ENCODE assay signal across 15 cellular contexts in genomic region chr9:34385561-34386230, GRCh38. TPM values are rescaled to one million over a fixed set of nuclear protein-coding genes. Genes with fewer than 3 reads are reported as not detected.
A peak's percentile ranks its signal among the peaks of the same experiment; 100 is the strongest.
DNase-seq lines count a peak whose midpoint lies in the region; ATAC-seq and TF ChIP-seq lines count a peak whose summit lies in the region.
"Had no signal": no experiment of that assay in that cellular context is flagged by ENCODE, and none has a peak within 500 bp of the region (broad histone marks: within the 10 kb centered on the region; RNA-seq: fewer than 3 reads in every experiment).

No MANE protein-coding gene starts in this region.

- no peak overlapping the region for H2AFZ ChIP-seq in osteoblast (ENCODE audit: low read length)
- H2AFZ ChIP-seq: GM23338 had no signal

- H3K27me3 ChIP-seq in endodermal cell (ENCODE audit: control insufficient read depth, insufficient read depth, low read length, poor library complexity, severe bottlenecking) (peaks cover 40% of the 10 kb centered on the region), osteoblast (ENCODE audit: insufficient read depth, low read length) (no peaks in the 10 kb centered on the region)

- CTCF ChIA-PET in activated naive CD4-positive, alpha-beta T cell treated with anti-CD3 and anti-CD28 coated beads for 36 hours (lab: Charles Lee), result interaction anchor here (2.5 kb wide), 1 partner anchor 18 kb away, joined by 7 read pairs; no protein-coding TSS in a partner anchor

- no peak overlapping the region for H3K27ac Mint-ChIP-seq in endodermal cell
- no peak overlapping the region for H3K27ac Mint-ChIP-seq in activated naive CD4-positive, alpha-beta T cell treated with anti-CD3 and anti-CD28 coated beads for 36 hours
- H3K27ac Mint-ChIP-seq: GM23338 had no signal

- no peaks in the 10 kb centered on the region for H3K79me2 ChIP-seq in osteoblast (ENCODE audit: insufficient read depth, low read length)

- H3K9ac ChIP-seq in endodermal cell (ENCODE audit: extremely low read depth, low read length, poor library complexity, severe bottlenecking), result no peak overlapping the region
- H3K9ac ChIP-seq: BLaER1 treated with 17β-estradiol and CSF1 and Interleukin-3, amounts not matched to agents 10 nM and 100 nM had no signal

- no peak overlapping the region for H3K4me3 ChIP-seq in endodermal cell (ENCODE audit: low read length)
- H3K4me3 ChIP-seq in osteoblast (ENCODE audit: insufficient read depth, low read length), result no peak overlapping the region
- H3K4me3 ChIP-seq: BLaER1 treated with 17β-estradiol and CSF1 and Interleukin-3, amounts not matched to agents 10 nM and 100 nM; GM12878; GM23338 had no signal

- H3K36me3 Mint-ChIP-seq in endodermal cell (ENCODE audit: low read depth), result no peaks in the 10 kb centered on the region
- H3K36me3 Mint-ChIP-seq in activated naive CD4-positive, alpha-beta T cell treated with anti-CD3 and anti-CD28 coated beads for 36 hours (ENCODE audit: low read depth), result no peaks in the 10 kb centered on the region
- H3K36me3 Mint-ChIP-seq: CD4-positive, CD25-positive, alpha-beta regulatory T cell had no signal

- ATAC-seq in left cardiac atrium (no peak), HG03280 (IDR thresholded peaks at IDR 0.05; ENCODE audit: unreplicated experiment) (no peak)
- ATAC-seq: GM12878, GM23338 had no signal

- H3K9me3 Mint-ChIP-seq in endodermal cell, result no peaks in the 10 kb centered on the region
- no peaks in the 10 kb centered on the region for H3K9me3 Mint-ChIP-seq in activated naive CD4-positive, alpha-beta T cell treated with anti-CD3 and anti-CD28 coated beads for 36 hours
- H3K9me3 Mint-ChIP-seq: CD4-positive, CD25-positive, alpha-beta regulatory T cell; GM23338 had no signal

- H3K36me3 ChIP-seq in endodermal cell (ENCODE audit: control insufficient read depth, insufficient read depth, low read length) (no peaks in the 10 kb centered on the region), osteoblast (ENCODE audit: insufficient read depth, low read length) (no peaks in the 10 kb centered on the region)
- H3K36me3 ChIP-seq: BLaER1 treated with 17β-estradiol and CSF1 and Interleukin-3, amounts not matched to agents 10 nM and 100 nM had no signal

- WGBS in endodermal cell (ENCODE audit: insufficient coverage in 1 of 2, insufficient read length in 1 of 2), 2 experiments, result 91 to 97% methylated on average over 5 to 6 of the region's 6 CpGs

- H3K9me3 ChIP-seq in endodermal cell (ENCODE audit: control insufficient read depth, low read length) (no peaks in the 10 kb centered on the region), osteoblast (ENCODE audit: low read depth, low read length) (no peaks in the 10 kb centered on the region)
- H3K9me3 ChIP-seq: BLaER1 treated with 17β-estradiol and CSF1 and Interleukin-3, amounts not matched to agents 10 nM and 100 nM had no signal

- no peak overlapping the region for H3K27ac ChIP-seq in endodermal cell (ENCODE audit: low read depth, low read length)
- no peak overlapping the region for H3K27ac ChIP-seq in osteoblast (ENCODE audit: low read depth, low read length)
- H3K27ac ChIP-seq: BLaER1 treated with 17β-estradiol and CSF1 and Interleukin-3, amounts not matched to agents 10 nM and 100 nM had no signal

- H3K4me1 Mint-ChIP-seq in endodermal cell, result peaks cover 5% of the 10 kb centered on the region
- peaks cover 6% of the 10 kb centered on the region for H3K4me1 Mint-ChIP-seq in activated naive CD4-positive, alpha-beta T cell treated with anti-CD3 and anti-CD28 coated beads for 36 hours (ENCODE audit: low read depth)

- H3K4me3 Mint-ChIP-seq in endodermal cell, result no peak overlapping the region
- H3K4me3 Mint-ChIP-seq in activated naive CD4-positive, alpha-beta T cell treated with anti-CD3 and anti-CD28 coated beads for 36 hours, result no peak overlapping the region
- H3K4me3 Mint-ChIP-seq: GM23338 had no signal

- intact Hi-C loops in cardiac septum (cut with DNase I) (no loop called here), left cardiac atrium (cut with DNase I) (no loop called here)
- intact Hi-C loops in activated naive CD4-positive, alpha-beta T cell treated with anti-CD3 and anti-CD28 coated beads for 36 hours (cut with micrococcal nuclease), result no loop called here

- peak; percentile 43 for DNase-seq in cardiac septum (ENCODE audit: low spot score)
- no peak for DNase-seq in left cardiac atrium
- peak; percentile 14 for DNase-seq in endodermal cell
- DNase-seq in osteoblast (ENCODE audit: insufficient read length, low spot score, missing footprints), result peak; percentile 57
- DNase-seq in activated naive CD4-positive, alpha-beta T cell treated with anti-CD3 and anti-CD28 coated beads for 36 hours, result no peak
- no peak for DNase-seq in occipital lobe (lab: John Stamatoyannopoulos, UW)
- DNase-seq: ACHN; Calu3; CD4-positive, CD25-positive, alpha-beta regulatory T cell; DMS79; H7 had no signal

- TF ChIP-seq CTCF in endodermal cell (conservative IDR thresholded peaks at IDR 0.05) (no peak), osteoblast (IDR thresholded peaks at IDR 0.05; ENCODE audit: extremely low read depth, low read depth, low read length) (no peak)

- H3K27me3 Mint-ChIP-seq in endodermal cell (ENCODE audit: insufficient read depth), result peaks cover 49% of the 10 kb centered on the region
- H3K27me3 Mint-ChIP-seq in activated naive CD4-positive, alpha-beta T cell treated with anti-CD3 and anti-CD28 coated beads for 36 hours (ENCODE audit: low read depth), result no peaks in the 10 kb centered on the region

- no peak overlapping the region for H3K4me2 ChIP-seq in osteoblast (ENCODE audit: insufficient read depth, low read length)
- H3K4me2 ChIP-seq: BLaER1 treated with 17β-estradiol and CSF1 and Interleukin-3, amounts not matched to agents 10 nM and 100 nM; GM23338 had no signal

- no peaks in the 10 kb centered on the region for H3K4me1 ChIP-seq in endodermal cell (ENCODE audit: control insufficient read depth, insufficient read depth, low read length)
- no peaks in the 10 kb centered on the region for H3K4me1 ChIP-seq in osteoblast (ENCODE audit: insufficient read depth, low read length)

- H4K20me1 ChIP-seq in osteoblast (ENCODE audit: insufficient read depth, low read length), result no peaks in the 10 kb centered on the region
- H4K20me1 ChIP-seq: BLaER1 treated with 17β-estradiol and CSF1 and Interleukin-3, amounts not matched to agents 10 nM and 100 nM had no signal

RNA-seq across cellular contexts. Expression of gene MYORG, which starts 9.0 kb away (rescaled TPM):
- total RNA-seq in cardiac septum (9.7 TPM), left cardiac atrium (1 to 10 TPM; 5.5 to 6.0 TPM), endodermal cell (10 to 100 TPM; 56.7 to 58.8 TPM), osteoblast (0.36 and 0.88 TPM in 2 replicates), occipital lobe (4.7 TPM)
- 10.2 TPM for polyA plus RNA-seq in endodermal cell (2013, experiment 1 of 2)
- polyA plus RNA-seq in endodermal cell (2013, experiment 2 of 2), result 10.9 TPM
- 1 to 10 TPM; 1.1 to 2.0 TPM for total RNA-seq in activated naive CD4-positive, alpha-beta T cell treated with anti-CD3 and anti-CD28 coated beads for 36 hours

RNA-seq across cellular contexts. Expression of gene NUDT2, which starts 56.3 kb away (rescaled TPM):
- total RNA-seq in cardiac septum, result 23.0 TPM
- 10 to 100 TPM; 15.8 to 22.4 TPM for total RNA-seq in left cardiac atrium
- total RNA-seq in endodermal cell, result 10 to 100 TPM; 20.6 to 29.4 TPM
- 20.2 TPM for polyA plus RNA-seq in endodermal cell (2013, experiment 1 of 2)
- polyA plus RNA-seq in endodermal cell (2013, experiment 2 of 2), result 21.4 TPM
- total RNA-seq in osteoblast, result 15.2 and 18.3 TPM in 2 replicates
- total RNA-seq in activated naive CD4-positive, alpha-beta T cell treated with anti-CD3 and anti-CD28 coated beads for 36 hours, result 10 to 100 TPM; 39.2 to 42.9 TPM
- 17.3 TPM for total RNA-seq in occipital lobe

RNA-seq across cellular contexts. Expression of gene KIF24, which starts 56.6 kb away (rescaled TPM):
- 0.89 TPM for total RNA-seq in cardiac septum
- under 1 TPM; 0.34 to 0.59 TPM for total RNA-seq in left cardiac atrium
- 10 to 100 TPM in 1 of 2 donors, 1 to 10 TPM in 1; 7.7 to 10.6 TPM for total RNA-seq in endodermal cell
- polyA plus RNA-seq in endodermal cell (2013, experiment 1 of 2), result 7.7 TPM
- 8.1 TPM for polyA plus RNA-seq in endodermal cell (2013, experiment 2 of 2)
- 1.8 TPM in 2 replicates for total RNA-seq in osteoblast
- 1 to 10 TPM; 4.2 to 4.5 TPM for total RNA-seq in activated naive CD4-positive, alpha-beta T cell treated with anti-CD3 and anti-CD28 coated beads for 36 hours
- 0.78 TPM for total RNA-seq in occipital lobe

Comparison
In these comparisons a context has a peak if more than half of its experiments do, and no peak if none do; other contexts are left out.
1. DNase-seq: peak in cardiac septum (single experiment), endodermal cell (single experiment) and osteoblast (single experiment); none in left cardiac atrium (single experiment), activated naive CD4-positive, alpha-beta T cell treated with anti-CD3 and anti-CD28 coated beads for 36 hours (single experiment) and occipital lobe (single experiment).